34 cellular contexts compared by ENCODE assay signal in genomic region chr21:18711662-18712061, GRCh38.
"Had no signal": no experiment of that assay in that cellular context is flagged by ENCODE, and none has a peak within 500 bp of the region (broad histone marks: within the 10 kb centered on the region; RNA-seq: fewer than 3 reads in every experiment).

No MANE protein-coding gene starts in this region.

- DNase-seq: activated effector memory CD4-positive, alpha-beta T cell treated with anti-CD3 and anti-CD28 coated beads, Interleukin-2, amount 50 U/mL, for 16 hours; activated effector memory CD4-positive, alpha-beta T cell treated with Interleukin-2 at 50 U/mL for 16 hours; activated gamma-delta T cell; activated gamma-delta T cell treated with Interleukin-2 at 50 U/mL for 16 hours; activated naive CD4-positive, alpha-beta T cell; activated naive CD4-positive, alpha-beta T cell treated with anti-CD3 and anti-CD28 coated beads for 36 hours; activated naive CD4-positive, alpha-beta T cell treated with anti-CD3 and anti-CD28 coated beads, Interleukin-2, amount 10 ng/mL, durations not matched to agents 7 days and 5 days; activated naive CD4-positive, alpha-beta T cell treated with anti-CD3 and anti-CD28 coated beads, Interleukin-2, amount 50 U/mL, for 16 hours; activated naive CD4-positive, alpha-beta T cell treated with Interleukin-2 at 50 U/mL for 16 hours; activated naive CD8-positive, alpha-beta T cell treated with anti-CD3 and anti-CD28 coated beads for 36 hours; activated naive CD8-positive, alpha-beta T cell treated with anti-CD3 and anti-CD28 coated beads, Interleukin-2, amount 10 ng/mL, durations not matched to agents 7 days and 5 days; activated naive CD8-positive, alpha-beta T cell treated with anti-CD3 and anti-CD28 coated beads, Interleukin-2, amount 50 U/mL, for 24 hours; activated T-cell treated with anti-CD3 and anti-CD28 coated beads, Interleukin-2, amount 50 U/mL, for 1 hour; activated T-cell treated with anti-CD3 and anti-CD28 coated beads, Interleukin-2, amount 50 U/mL, for 24 hours; activated T-cell treated with anti-CD3 and anti-CD28 coated beads, Interleukin-2, amount 50 U/mL, for 4 hours; activated T-cell treated with anti-CD3 and anti-CD28 coated beads, Interleukin-2, amount 50 U/mL, for 48 hours; activated T-cell treated with anti-CD3 and anti-CD28 coated beads, Interleukin-2, amount 50 U/mL, for 72 hours; adrenal gland; amniotic stem cell; amygdala; anterior cingulate cortex; aorta; body of pancreas; brain microvascular endothelial cell; caudate nucleus; central memory CD4-positive, alpha-beta T cell; cerebellar nuclear complex had no signal

- FAIRE-seq: astrocyte, bronchial epithelial cell had no signal

- ATAC-seq: activated naive CD4-positive, alpha-beta T cell treated with anti-CD3 and anti-CD28 coated beads, Interleukin-2, amount 50 U/mL, for 72 hours; activated naive CD8-positive, alpha-beta T cell treated with anti-CD3 and anti-CD28 coated beads, Interleukin-2, amount 50 U/mL, for 24 hours; activated T-cell treated with anti-CD3 and anti-CD28 coated beads, Interleukin-2, amount 50 U/mL, for 4 hours; activated T-cell treated with anti-CD3 and anti-CD28 coated beads, Interleukin-2, amount 50 U/mL, for 72 hours; activated T-helper 17 cell treated with anti-CD3 and anti-CD28 coated beads, Interleukin-2, amount 50 U/mL, for 72 hours; body of pancreas had no signal

- H3K27me3 ChIP-seq: adrenal gland, ascending aorta, body of pancreas, brain microvascular endothelial cell, breast epithelium, cardiac muscle cell had no signal

- H3K4me1 ChIP-seq: adrenal gland, ascending aorta, body of pancreas, breast epithelium had no signal

- H3K27ac ChIP-seq: adrenal gland, ascending aorta, body of pancreas, brain microvascular endothelial cell, breast epithelium, cardiac muscle cell had no signal

- H3K4me3 ChIP-seq: adrenal gland, ascending aorta, body of pancreas, breast epithelium, cardiac muscle cell had no signal

- H3K36me3 ChIP-seq: adrenal gland, ascending aorta, brain microvascular endothelial cell, breast epithelium, cardiac muscle cell had no signal

- H3K9me3 ChIP-seq: adrenal gland, body of pancreas had no signal
